14 cellular contexts compared by ENCODE assay signal in the genomic region with DNA sequence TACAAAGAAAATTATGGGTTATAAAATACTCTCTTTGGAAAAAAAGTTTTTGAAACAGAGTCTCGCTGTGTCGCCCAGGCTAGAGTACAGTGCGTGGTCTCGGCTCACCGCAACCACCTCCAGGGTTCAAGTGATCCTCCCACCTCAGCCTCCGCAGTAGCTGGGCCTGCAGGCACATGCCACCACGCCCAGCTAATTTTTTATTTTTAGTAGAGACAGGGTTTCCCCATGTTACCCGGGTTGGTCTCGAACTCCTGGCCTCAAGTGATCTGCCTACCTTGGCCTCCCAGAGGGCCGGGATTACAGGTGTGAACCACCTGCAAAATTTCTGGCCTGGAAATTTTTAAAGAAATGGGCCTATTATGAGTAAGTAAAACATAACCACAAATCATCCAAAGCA. TPM values are rescaled to one million over a fixed set of nuclear protein-coding genes. Genes with fewer than 3 reads are reported as not detected.
DNase-seq lines count a peak whose midpoint lies in the region; ATAC-seq and TF ChIP-seq lines count a peak whose summit lies in the region.
"Had no signal": no experiment of that assay in that cellular context is flagged by ENCODE, and none has a peak within 500 bp of the region (broad histone marks: within the 10 kb centered on the region; RNA-seq: fewer than 3 reads in every experiment).

No MANE protein-coding gene starts in this region.

- H3K9me3 Mint-ChIP-seq in activated T-cell treated with anti-CD3 and anti-CD28 coated beads, Interleukin-2, amount 50 U/mL, for 4 hours = no peaks in the 10 kb centered on the region
- H3K9me3 Mint-ChIP-seq in activated naive CD4-positive, alpha-beta T cell treated with anti-CD3 and anti-CD28 coated beads, Interleukin-2, amount 50 U/mL, for 24 hours = no peaks in the 10 kb centered on the region

- H3K36me3 Mint-ChIP-seq in activated T-cell treated with anti-CD3 and anti-CD28 coated beads, Interleukin-2, amount 50 U/mL, for 4 hours (ENCODE audit: insufficient read depth) = peaks cover 21% of the 10 kb centered on the region
- peaks cover 16% of the 10 kb centered on the region for H3K36me3 Mint-ChIP-seq in activated naive CD4-positive, alpha-beta T cell treated with anti-CD3 and anti-CD28 coated beads, Interleukin-2, amount 50 U/mL, for 24 hours

- H3K79me1 ChIP-seq in trophoblast cell (ENCODE audit: low read length) = peaks cover 12% of the 10 kb centered on the region

- no TSS peak for BruUV-seq in OCI-LY7 (replicated peaks; lab: Mats Ljungman, UMichigan)

- peaks cover 65% of the 10 kb centered on the region for H3K4me1 Mint-ChIP-seq in activated T-cell treated with anti-CD3 and anti-CD28 coated beads, Interleukin-2, amount 50 U/mL, for 4 hours (ENCODE audit: low read depth)
- peaks cover 64% of the 10 kb centered on the region for H3K4me1 Mint-ChIP-seq in activated naive CD4-positive, alpha-beta T cell treated with anti-CD3 and anti-CD28 coated beads, Interleukin-2, amount 50 U/mL, for 24 hours

- H3K27me3 Mint-ChIP-seq in activated T-cell treated with anti-CD3 and anti-CD28 coated beads, Interleukin-2, amount 50 U/mL, for 4 hours (ENCODE audit: low read depth) = no peaks in the 10 kb centered on the region
- no peaks in the 10 kb centered on the region for H3K27me3 Mint-ChIP-seq in activated naive CD4-positive, alpha-beta T cell treated with anti-CD3 and anti-CD28 coated beads, Interleukin-2, amount 50 U/mL, for 24 hours

- H4K8ac ChIP-seq in trophoblast cell (ENCODE audit: low read depth, low read length) = no peak overlapping the region

- no peak overlapping the region for H2BK120ac ChIP-seq in trophoblast cell (ENCODE audit: insufficient read depth, low read length, poor library complexity)

- H3K4me3 ChIP-seq in OCI-LY7 (ENCODE audit: low read depth, low read length, poor library complexity, severe bottlenecking) = no peak overlapping the region
- H3K4me3 ChIP-seq in trophoblast cell (ENCODE audit: low read depth, low read length) = no peak overlapping the region

- TF ChIP-seq CTCF in OCI-LY7 (conservative IDR thresholded peaks at IDR 0.05; ENCODE audit: low read length) = no peak

- no peaks in the 10 kb centered on the region for H3K27me3 ChIP-seq in trophoblast cell (ENCODE audit: insufficient read depth, low read length)

- H3K36me3 ChIP-seq in OCI-LY7 (ENCODE audit: insufficient read depth, low read length) (peaks cover 7% of the 10 kb centered on the region), trophoblast cell (ENCODE audit: control insufficient read depth in 1 of 2, insufficient read depth in 2 of 2, low read length in 2 of 2) (peaks cover 0 to 3% of the 10 kb centered on the region in 2 experiments)

- POLR2A ChIA-PET in OCI-LY7 (lab: Charles Lee) = no interaction called here

- no peak for ATAC-seq in activated T-cell treated with anti-CD3 and anti-CD28 coated beads, Interleukin-2, amount 50 U/mL, for 4 hours
- ATAC-seq in GM21576 (IDR thresholded peaks at IDR 0.05; ENCODE audit: unreplicated experiment) = no peak
- ATAC-seq: Right ventricle myocardium inferior had no signal

- peak overlapping the region; percentile 78 for H3K4me3 Mint-ChIP-seq in activated T-cell treated with anti-CD3 and anti-CD28 coated beads, Interleukin-2, amount 50 U/mL, for 4 hours
- H3K4me3 Mint-ChIP-seq in activated naive CD4-positive, alpha-beta T cell treated with anti-CD3 and anti-CD28 coated beads, Interleukin-2, amount 50 U/mL, for 24 hours = peak overlapping the region; percentile 99
- H3K4me3 Mint-ChIP-seq: H9 had no signal

- H3K9me3 ChIP-seq in OCI-LY7 (ENCODE audit: low read length) = no peaks in the 10 kb centered on the region
- H3K9me3 ChIP-seq in trophoblast cell (ENCODE audit: insufficient read depth, low read depth, low read length) = no peaks in the 10 kb centered on the region

- H3K4me2 ChIP-seq in OCI-LY7 (ENCODE audit: low read length) (peak overlapping the region; percentile 14; the same call in 1 of the 2 replicates), trophoblast cell (ENCODE audit: low read length) (no peak overlapping the region)

- no peak overlapping the region for H2BK5ac ChIP-seq in trophoblast cell (ENCODE audit: low read depth, low read length, poor library complexity)

- no peak overlapping the region for H4K12ac ChIP-seq in trophoblast cell (ENCODE audit: low read depth, low read length)

- H3K18ac ChIP-seq in trophoblast cell (ENCODE audit: low read length) = no peak overlapping the region

- H3K9ac ChIP-seq in trophoblast cell (ENCODE audit: low read length) = no peak overlapping the region

- H3K4ac ChIP-seq in trophoblast cell (ENCODE audit: low read depth, low read length) = peak overlapping the region; percentile 96

- peak; percentile 12 for DNase-seq in activated T-cell treated with anti-CD3 and anti-CD28 coated beads, Interleukin-2, amount 50 U/mL, for 4 hours
- DNase-seq in activated T-cell treated with anti-CD3 and anti-CD28 coated beads for 4 hours (no peak), OCI-LY7 (ENCODE audit: low spot score) (no peak), trophoblast cell (no peak), NCI-H345 (lab: John Stamatoyannopoulos, UW) (no peak)
- DNase-seq in activated CD4-positive, CD25-positive, alpha-beta regulatory T cell (lab: John Stamatoyannopoulos, UW) = no peak
- DNase-seq: ACHN, H9, KG1, NCI-H187, NCI-H748 treated with DMSO at 0.1 percent for 48 hours had no signal

- intact Hi-C loops in OCI-LY7 (cut with micrococcal nuclease; ENCODE audit: unreplicated experiment) = loop anchor here (5.0 to 10.0 kb wide), 2 partner anchors 201 to 742 kb away; a partner anchor contains a TSS

- H4K91ac ChIP-seq in trophoblast cell (ENCODE audit: low read depth, low read length) = no peak overlapping the region

- H3K4me1 ChIP-seq in OCI-LY7 (ENCODE audit: insufficient read depth, low read length, poor library complexity, severe bottlenecking) = peaks cover 46% of the 10 kb centered on the region
- no peaks in the 10 kb centered on the region for H3K4me1 ChIP-seq in trophoblast cell (ENCODE audit: control insufficient read depth in 1 of 2, insufficient read depth in 2 of 2, low read length in 2 of 2)

- H3K27ac Mint-ChIP-seq in activated naive CD4-positive, alpha-beta T cell treated with anti-CD3 and anti-CD28 coated beads, Interleukin-2, amount 50 U/mL, for 24 hours = peak overlapping the region; percentile 92
- H3K27ac Mint-ChIP-seq: H9 had no signal

- H2AFZ ChIP-seq in OCI-LY7 (ENCODE audit: low read length) = no peak overlapping the region
- H2AFZ ChIP-seq in trophoblast cell (ENCODE audit: insufficient read depth, low read length, poor library complexity) = no peak overlapping the region

- H3K23ac ChIP-seq in trophoblast cell (ENCODE audit: low read length) = no peak overlapping the region

- H3K79me2 ChIP-seq in OCI-LY7 (ENCODE audit: insufficient read depth, low read depth, low read length) = peaks cover 81% of the 10 kb centered on the region
- peaks cover 18% of the 10 kb centered on the region for H3K79me2 ChIP-seq in trophoblast cell (ENCODE audit: control insufficient read depth, insufficient read depth, low read length, poor library complexity)

- H3K27ac ChIP-seq in OCI-LY7 (ENCODE audit: low read depth, low read length, poor library complexity, severe bottlenecking) = no peak overlapping the region
- no peak overlapping the region for H3K27ac ChIP-seq in trophoblast cell (ENCODE audit: low read depth, low read length)

- no peaks in the 10 kb centered on the region for H3K9me2 ChIP-seq in OCI-LY7 (ENCODE audit: insufficient read depth, low read length)

- WGBS in trophoblast cell (ENCODE audit: extremely low coverage, insufficient coverage, insufficient read length) = no CpG with 5 or more reads among the region's 10 CpGs

- CTCF ChIA-PET in OCI-LY7 (lab: Charles Lee; ENCODE audit: unreplicated experiment) = no interaction called here

- H4K20me1 ChIP-seq in OCI-LY7 (ENCODE audit: insufficient read depth, low read length) = peaks cover 57% of the 10 kb centered on the region

- no peak overlapping the region for H3K14ac ChIP-seq in trophoblast cell (ENCODE audit: low read length)

- no peak overlapping the region for H2BK12ac ChIP-seq in trophoblast cell (ENCODE audit: low read length)

- no peak overlapping the region for H2AK5ac ChIP-seq in trophoblast cell (ENCODE audit: low read length)

RNA-seq across cellular contexts. Expression of a gene that starts 3.8 kb away (rescaled TPM):
- total RNA-seq in activated T-cell treated with anti-CD3 and anti-CD28 coated beads, Interleukin-2, amount 50 U/mL, for 4 hours = 10 to 100 TPM; 82.0 to 98.2 (median 94.3) TPM
- 43.3 and 65.7 TPM in 2 replicates for total RNA-seq in OCI-LY7 (2014; rRNA removed; shearing (Covaris generic))
- 52.8 and 62.8 TPM in 2 replicates for total RNA-seq in OCI-LY7 (2022)
- 110 and 117 TPM in 2 replicates for polyA plus RNA-seq in trophoblast cell (2013)
